21 cellular contexts compared by ENCODE assay signal in the genomic region with DNA sequence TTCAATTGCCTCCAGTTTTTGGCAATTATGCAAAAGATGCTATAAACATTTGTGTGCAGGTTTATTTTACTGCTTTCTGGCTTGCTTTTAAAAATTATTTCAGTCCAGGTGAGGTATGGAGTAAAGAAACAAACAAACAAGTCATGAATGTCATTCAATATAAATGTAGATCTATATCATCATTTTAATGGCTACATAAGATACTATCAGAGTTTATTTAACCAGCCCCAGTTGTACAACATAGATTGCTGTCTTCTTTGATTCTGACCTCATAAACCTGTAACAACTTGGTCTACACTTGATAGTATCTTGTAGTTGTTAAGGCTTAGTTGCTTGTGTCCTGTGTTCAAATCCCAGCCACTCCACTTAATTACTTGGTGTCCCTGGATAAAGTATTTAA. TPM values are rescaled to one million over a fixed set of nuclear protein-coding genes. Genes with fewer than 3 reads are reported as not detected.
"Had no signal": no experiment of that assay in that cellular context is flagged by ENCODE, and none has a peak within 500 bp of the region (broad histone marks: within the 10 kb centered on the region; RNA-seq: fewer than 3 reads in every experiment).

No MANE protein-coding gene starts in this region.

- H3K27ac Mint-ChIP-seq: activated naive CD8-positive, alpha-beta T cell treated with anti-CD3 and anti-CD28 coated beads, Interleukin-2, amount 10 ng/mL, durations not matched to agents 7 days and 5 days; activated T-helper 1 cell treated with anti-CD3 and anti-CD28 coated beads, Interleukin-12 subunit alpha, Interleukin-12 subunit beta, Interleukin-2, Interleukin-4 antibody, amounts not matched to agents 30 ng/mL and 10 ng/mL and 1 ng/mL, durations not matched to agents 14 hours and 24 hours and 36 hours; stimulated activated naive B cell treated with anti-CD40 and anti-IgM and Interleukin-4, amounts not matched to agents 10 μg/mL and 1 μg/mL and 100 μg/mL, for 72 hours had no signal

- H3K36me3 Mint-ChIP-seq: activated naive CD8-positive, alpha-beta T cell treated with anti-CD3 and anti-CD28 coated beads, Interleukin-2, amount 10 ng/mL, durations not matched to agents 7 days and 5 days had no signal

- DNase-seq: activated CD4-positive, CD25-positive, alpha-beta regulatory T cell treated with anti-CD3 and anti-CD28 coated beads, Interleukin-2, amount 50 U/mL, for 72 hours; activated naive CD8-positive, alpha-beta T cell treated with anti-CD3 and anti-CD28 coated beads, Interleukin-2, amount 10 ng/mL, durations not matched to agents 7 days and 5 days; activated T-cell treated with anti-CD3 and anti-CD28 coated beads for 4 hours; amygdala; body of pancreas; effector CD4-positive, alpha-beta T cell; gastrocnemius medialis; head of caudate nucleus; kidney; stimulated activated CD4-positive, alpha-beta T cell treated with anti-CD3 and anti-CD28 coated beads, Interleukin-4, amount 100 ng/mL, for 4 hours; stimulated activated naive B cell treated with anti-CD40 and anti-IgM and Interleukin-4, amounts not matched to agents 10 μg/mL and 1 μg/mL and 100 μg/mL, for 72 hours; T-helper 1 cell; T1000 had no signal

- H3K9me3 ChIP-seq: body of pancreas, gastrocnemius medialis, pancreas had no signal

- H3K4me3 ChIP-seq: body of pancreas, lung had no signal

- ATAC-seq: body of pancreas; esophagus mucosa; gastrocnemius medialis; left lobe of liver; pancreas; sciatic nerve; stimulated activated naive B cell treated with anti-CD40 and anti-IgM and Interleukin-4, amounts not matched to agents 10 μg/mL and 1 μg/mL and 100 μg/mL, for 72 hours had no signal

- H3K36me3 ChIP-seq: gastrocnemius medialis, pancreas had no signal

- H3K27me3 ChIP-seq: body of pancreas, gastrocnemius medialis, pancreas had no signal

RNA-seq across cellular contexts. Expression of gene RNU6-1, which starts 46.0 kb away (rescaled TPM):
- total RNA-seq: activated naive CD8-positive, alpha-beta T cell treated with anti-CD3 and anti-CD28 coated beads, Interleukin-2, amount 10 ng/mL, durations not matched to agents 7 days and 5 days; activated T-helper 1 cell treated with anti-CD3 and anti-CD28 coated beads, Interleukin-12 subunit alpha, Interleukin-12 subunit beta, Interleukin-2, Interleukin-4 antibody, amounts not matched to agents 30 ng/mL and 10 ng/mL and 1 ng/mL, durations not matched to agents 14 hours and 24 hours and 36 hours; body of pancreas; esophagus mucosa; gastrocnemius medialis; kidney; left lobe of liver; lung; myocyte; pancreas; sciatic nerve; urinary bladder had no signal
